13 cellular contexts compared by ENCODE assay signal in genomic region chr11:118484405-118484804, GRCh38. TPM values are rescaled to one million over a fixed set of nuclear protein-coding genes. Genes with fewer than 3 reads are reported as not detected.
"Had no signal": no experiment of that assay in that cellular context is flagged by ENCODE, and none has a peak within 500 bp of the region (broad histone marks: within the 10 kb centered on the region; RNA-seq: fewer than 3 reads in every experiment).

No MANE protein-coding gene starts in this region.

- ATAC-seq: activated CD8-positive, alpha-beta memory T cell treated with anti-CD3 and anti-CD28 coated beads, Interleukin-2, amount 10 ng/mL, durations not matched to agents 7 days and 5 days; foreskin keratinocyte had no signal

- H3K27ac Mint-ChIP-seq: activated CD8-positive, alpha-beta memory T cell treated with anti-CD3 and anti-CD28 coated beads, Interleukin-2, amount 10 ng/mL, durations not matched to agents 7 days and 5 days; nephron had no signal

- DNase-seq: activated CD4-positive, alpha-beta T cell treated with anti-CD3 and anti-CD28 coated beads, Interleukin-2, amount 50 U/mL, for 1 hour; activated CD4-positive, CD25-positive, alpha-beta regulatory T cell; activated CD8-positive, alpha-beta memory T cell treated with anti-CD3 and anti-CD28 coated beads, Interleukin-2, amount 10 ng/mL, durations not matched to agents 7 days and 5 days; activated effector memory CD4-positive, alpha-beta T cell treated with anti-CD3 and anti-CD28 coated beads, Interleukin-2, amount 50 U/mL, for 16 hours; adrenal gland; foreskin keratinocyte; spleen; stimulated activated CD4-positive, alpha-beta T cell treated with anti-CD3 and anti-CD28 coated beads, Interleukin-4, amount 100 ng/mL, for 4 hours; stimulated activated naive CD4-positive, alpha-beta T cell treated with Interleukin-2 at 50 U/mL for 16 hours; thyroid gland had no signal

- H3K4me1 Mint-ChIP-seq: nephron had no signal

- H3K4me3 Mint-ChIP-seq: activated CD8-positive, alpha-beta memory T cell treated with anti-CD3 and anti-CD28 coated beads, Interleukin-2, amount 10 ng/mL, durations not matched to agents 7 days and 5 days; nephron had no signal

- H3K9me3 Mint-ChIP-seq: nephron had no signal

- H3K27me3 Mint-ChIP-seq: activated CD8-positive, alpha-beta memory T cell treated with anti-CD3 and anti-CD28 coated beads, Interleukin-2, amount 10 ng/mL, durations not matched to agents 7 days and 5 days had no signal

RNA-seq across cellular contexts. Expression of gene TTC36, which starts 42.9 kb away (rescaled TPM):
- total RNA-seq: epithelial cell of proximal tubule, foreskin keratinocyte, mesenteric fat pad had no signal
